In the genomic region with DNA sequence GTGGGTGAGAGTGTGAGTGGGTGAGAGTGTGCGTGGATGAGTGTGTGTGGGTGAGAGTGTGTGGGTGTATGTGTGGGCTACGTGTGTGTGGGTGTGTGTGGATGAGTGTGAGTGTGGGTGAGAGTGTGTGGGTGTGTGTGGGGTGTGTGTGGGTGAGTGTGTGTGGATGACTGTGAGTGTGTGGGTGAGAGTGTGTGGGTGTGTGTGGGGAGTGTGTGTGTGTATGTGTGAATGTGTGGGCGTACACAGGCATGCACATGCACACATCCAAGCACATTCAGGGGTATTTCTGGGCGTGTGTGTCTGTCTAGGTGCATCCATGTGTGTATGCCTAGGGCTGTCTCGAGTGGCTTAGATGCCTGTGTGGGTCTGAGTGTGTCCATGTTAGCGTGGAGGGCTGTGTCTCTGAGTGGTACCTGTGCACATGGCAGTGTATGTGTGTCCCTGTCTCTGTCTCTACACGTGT, we compare ENCODE assay signal across 1 cellular context.
TF ChIP-seq lines count a peak whose summit lies in the region.

No MANE protein-coding gene starts in this region.

TF ChIP-seq in HEK293, 187 proteins besides CTCF, POLR2A, EP300 and RAD21 (continued from another document):
- TF ChIP-seq, protein P1, sequence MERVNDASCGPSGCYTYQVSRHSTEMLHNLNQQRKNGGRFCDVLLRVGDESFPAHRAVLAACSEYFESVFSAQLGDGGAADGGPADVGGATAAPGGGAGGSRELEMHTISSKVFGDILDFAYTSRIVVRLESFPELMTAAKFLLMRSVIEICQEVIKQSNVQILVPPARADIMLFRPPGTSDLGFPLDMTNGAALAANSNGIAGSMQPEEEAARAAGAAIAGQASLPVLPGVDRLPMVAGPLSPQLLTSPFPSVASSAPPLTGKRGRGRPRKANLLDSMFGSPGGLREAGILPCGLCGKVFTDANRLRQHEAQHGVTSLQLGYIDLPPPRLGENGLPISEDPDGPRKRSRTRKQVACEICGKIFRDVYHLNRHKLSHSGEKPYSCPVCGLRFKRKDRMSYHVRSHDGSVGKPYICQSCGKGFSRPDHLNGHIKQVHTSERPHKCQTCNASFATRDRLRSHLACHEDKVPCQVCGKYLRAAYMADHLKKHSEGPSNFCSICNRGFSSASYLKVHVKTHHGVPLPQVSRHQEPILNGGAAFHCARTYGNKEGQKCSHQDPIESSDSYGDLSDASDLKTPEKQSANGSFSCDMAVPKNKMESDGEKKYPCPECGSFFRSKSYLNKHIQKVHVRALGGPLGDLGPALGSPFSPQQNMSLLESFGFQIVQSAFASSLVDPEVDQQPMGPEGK (tag by site-specific recombination; IDR thresholded peaks at IDR 0.05): peak; percentile 33; the same call in 1 of the 2 replicates
